8 cellular contexts compared by ENCODE assay signal in genomic region chr5:39869396-39869795, GRCh38.
"Had no signal": no experiment of that assay in that cellular context is flagged by ENCODE, and none has a peak within 500 bp of the region (broad histone marks: within the 10 kb centered on the region; RNA-seq: fewer than 3 reads in every experiment).

No MANE protein-coding gene starts in this region.

- DNase-seq: GDM1, GF-D8 had no signal

- H3K4me3 ChIP-seq: GM12878 had no signal

- ATAC-seq: GM12878 had no signal

- FAIRE-seq: G401.6, GM12878, GM12891, GM12892, GM18507, GM19239 had no signal
